19 cellular contexts compared by ENCODE assay signal in genomic region chr2:11790228-11790627, GRCh38.
"Had no signal": no experiment of that assay in that cellular context is flagged by ENCODE, and none has a peak within 500 bp of the region (broad histone marks: within the 10 kb centered on the region; RNA-seq: fewer than 3 reads in every experiment).

No MANE protein-coding gene starts in this region.

- DNase-seq: cortex of kidney; dorsolateral prefrontal cortex; effector memory CD4-positive, alpha-beta T cell; heart left ventricle; hippocampal formation; mucosa of descending colon; naive thymus-derived CD8-positive, alpha-beta T cell; posterior cingulate gyrus; spleen; stimulated activated CD4-positive, alpha-beta T cell treated with anti-CD3 and anti-CD28 coated beads, Interleukin-15, amount 100 ng/mL, for 24 hours; stimulated activated CD4-positive, alpha-beta T cell treated with anti-CD3 and anti-CD28 coated beads, Interleukin-1b, Interleukin-23, amount 100 ng/mL, for 48 hours; stimulated activated CD4-positive, alpha-beta T cell treated with anti-CD3 and anti-CD28 coated beads, Interleukin-4, amount 100 ng/mL, for 24 hours; stimulated activated naive B cell treated with anti-CD40 and anti-IgM and Interleukin-4, amounts not matched to agents 10 μg/mL and 1 μg/mL and 100 μg/mL, for 72 hours; stimulated activated naive CD8-positive, alpha-beta T cell treated with anti-CD3 and anti-CD28 coated beads, Interleukin-15, amount 100 ng/mL, for 72 hours; testis; transverse colon had no signal

- H3K4me3 Mint-ChIP-seq: naive thymus-derived CD8-positive, alpha-beta T cell; stimulated activated naive B cell treated with anti-CD40 and anti-IgM and Interleukin-4, amounts not matched to agents 10 μg/mL and 1 μg/mL and 100 μg/mL, for 72 hours; stimulated activated naive CD8-positive, alpha-beta T cell treated with anti-CD3 and anti-CD28 coated beads, Interleukin-15, amount 100 ng/mL, for 72 hours had no signal

- ATAC-seq: esophagus mucosa; heart left ventricle; mucosa of descending colon; naive thymus-derived CD8-positive, alpha-beta T cell; sciatic nerve; stimulated activated naive B cell treated with anti-CD40 and anti-IgM and Interleukin-4, amounts not matched to agents 10 μg/mL and 1 μg/mL and 100 μg/mL, for 72 hours; stimulated activated naive CD8-positive, alpha-beta T cell treated with anti-CD3 and anti-CD28 coated beads, Interleukin-15, amount 100 ng/mL, for 72 hours had no signal

- H3K27ac ChIP-seq: dorsolateral prefrontal cortex, heart left ventricle, neutrophil, spleen, testis, transverse colon had no signal

- H3K9me3 Mint-ChIP-seq: naive thymus-derived CD8-positive, alpha-beta T cell; stimulated activated naive B cell treated with anti-CD40 and anti-IgM and Interleukin-4, amounts not matched to agents 10 μg/mL and 1 μg/mL and 100 μg/mL, for 72 hours; stimulated activated naive CD8-positive, alpha-beta T cell treated with anti-CD3 and anti-CD28 coated beads, Interleukin-15, amount 100 ng/mL, for 72 hours had no signal

- H3K9me3 ChIP-seq: heart left ventricle, mucosa of descending colon, neutrophil, spleen, testis, transverse colon had no signal

- H3K36me3 ChIP-seq: neutrophil had no signal

- H3K4me1 ChIP-seq: heart left ventricle, testis, transverse colon had no signal

- H3K4me1 Mint-ChIP-seq: stimulated activated naive CD8-positive, alpha-beta T cell treated with anti-CD3 and anti-CD28 coated beads, Interleukin-15, amount 100 ng/mL, for 72 hours had no signal

- H3K27me3 ChIP-seq: dorsolateral prefrontal cortex, heart left ventricle, neutrophil, spleen, testis, transverse colon had no signal

- H3K27ac Mint-ChIP-seq: naive thymus-derived CD8-positive, alpha-beta T cell; stimulated activated naive B cell treated with anti-CD40 and anti-IgM and Interleukin-4, amounts not matched to agents 10 μg/mL and 1 μg/mL and 100 μg/mL, for 72 hours had no signal

- H3K4me3 ChIP-seq: dorsolateral prefrontal cortex, heart left ventricle, mucosa of descending colon, spleen, testis, transverse colon had no signal

- H3K27me3 Mint-ChIP-seq: naive thymus-derived CD8-positive, alpha-beta T cell; stimulated activated naive B cell treated with anti-CD40 and anti-IgM and Interleukin-4, amounts not matched to agents 10 μg/mL and 1 μg/mL and 100 μg/mL, for 72 hours; stimulated activated naive CD8-positive, alpha-beta T cell treated with anti-CD3 and anti-CD28 coated beads, Interleukin-15, amount 100 ng/mL, for 72 hours had no signal
